Comparison of ENCODE assay signal across 8 cellular contexts in genomic region chr2:177161741-177162440, GRCh38. TPM values are rescaled to one million over a fixed set of nuclear protein-coding genes. Genes with fewer than 3 reads are reported as not detected.
A peak's percentile ranks its signal among the peaks of the same experiment; 100 is the strongest.
DNase-seq lines count a peak whose midpoint lies in the region; ATAC-seq and TF ChIP-seq lines count a peak whose summit lies in the region.

No MANE protein-coding gene starts in this region.

- no peak overlapping the region for H3K27ac Mint-ChIP-seq in activated T-helper 17 cell treated with anti-CD3 and anti-CD28 coated beads, Interleukin-2, amount 50 U/mL, for 72 hours

- no peaks in the 10 kb centered on the region for H3K36me3 Mint-ChIP-seq in activated T-helper 17 cell treated with anti-CD3 and anti-CD28 coated beads, Interleukin-2, amount 50 U/mL, for 72 hours (ENCODE audit: low read depth)

- no peaks in the 10 kb centered on the region for H3K79me2 ChIP-seq in osteoblast (ENCODE audit: insufficient read depth, low read length)

- H3K9me3 Mint-ChIP-seq in activated T-helper 17 cell treated with anti-CD3 and anti-CD28 coated beads, Interleukin-2, amount 50 U/mL, for 72 hours = no peaks in the 10 kb centered on the region

- H3K4me3 ChIP-seq in GM12865 (ENCODE audit: low read depth, low read length) (no peak overlapping the region), dorsolateral prefrontal cortex (peak overlapping the region in 50 of 59 donors; percentile 0 to 59 (median 34)), osteoblast (ENCODE audit: insufficient read depth, low read length) (peak overlapping the region; percentile 26)

- peak overlapping the region; percentile 68 for H3K4me2 ChIP-seq in osteoblast (ENCODE audit: insufficient read depth, low read length)

- peak overlapping the region in 21 of 59 donors; percentile 0 to 98 (median 26) for H3K27ac ChIP-seq in dorsolateral prefrontal cortex
- H3K27ac ChIP-seq in osteoblast (ENCODE audit: low read depth, low read length) = no peak overlapping the region

- ATAC-seq in activated T-helper 17 cell treated with anti-CD3 and anti-CD28 coated beads, Interleukin-2, amount 50 U/mL, for 72 hours (replicated peaks) = no peak

- no peaks in the 10 kb centered on the region for H3K9me3 ChIP-seq in osteoblast (ENCODE audit: low read depth, low read length)

- peaks cover 4% of the 10 kb centered on the region for H3K27me3 Mint-ChIP-seq in activated T-helper 17 cell treated with anti-CD3 and anti-CD28 coated beads, Interleukin-2, amount 50 U/mL, for 72 hours

- peaks cover 12% of the 10 kb centered on the region for H3K4me1 Mint-ChIP-seq in activated T-helper 17 cell treated with anti-CD3 and anti-CD28 coated beads, Interleukin-2, amount 50 U/mL, for 72 hours

- TF ChIP-seq CTCF in AG09319 (IDR thresholded peaks at IDR 0.05; ENCODE audit: low read depth, low read length) = peak; percentile 62
- peak; percentile 48 for TF ChIP-seq CTCF in GM12865 (IDR thresholded peaks at IDR 0.05; ENCODE audit: insufficient read depth, low read depth, low read length, missing control alignments)
- peak; percentile 34 to 72 (median 57) for TF ChIP-seq CTCF in dorsolateral prefrontal cortex (IDR thresholded peaks at IDR 0.05 in 54 of 56, conservative IDR thresholded peaks at IDR 0.05 in 2 of 56; ENCODE audit: low read depth in 1 of 56, partially characterized antibody in 56 of 56)
- TF ChIP-seq CTCF in osteoblast (IDR thresholded peaks at IDR 0.05; ENCODE audit: extremely low read depth, low read depth, low read length) = peak; percentile 67

- no peak overlapping the region for H3K4me3 Mint-ChIP-seq in activated T-helper 17 cell treated with anti-CD3 and anti-CD28 coated beads, Interleukin-2, amount 50 U/mL, for 72 hours

- H3K27me3 ChIP-seq in dorsolateral prefrontal cortex = no peaks in the 10 kb centered on the region
- H3K27me3 ChIP-seq in osteoblast (ENCODE audit: insufficient read depth, low read length) = no peaks in the 10 kb centered on the region

- H4K20me1 ChIP-seq in osteoblast (ENCODE audit: insufficient read depth, low read length) = no peaks in the 10 kb centered on the region

- H2AFZ ChIP-seq in osteoblast (ENCODE audit: low read length) = peak overlapping the region; percentile 72

- DNase-seq in AG09319 (ENCODE audit: extremely low read depth, low read depth) (no peak), GM12865 (ENCODE audit: low read depth) (peak; percentile 50), NCI-H69 (lab: John Stamatoyannopoulos, UW) (peak; percentile 59), dorsolateral prefrontal cortex (peak in 2 of 10 donors; percentile 27 to 37), osteoblast (ENCODE audit: insufficient read length, low spot score, missing footprints) (peak; percentile 63), NCI-H1436 treated with DMSO at 0.1 percent for 48 hours (lab: John Stamatoyannopoulos, UW) (no peak)
- no peak for DNase-seq in activated CD4-positive, CD25-positive, alpha-beta regulatory T cell (lab: John Stamatoyannopoulos, UW)

- H3K36me3 ChIP-seq in osteoblast (ENCODE audit: insufficient read depth, low read length) = no peaks in the 10 kb centered on the region

- intact Hi-C loops in dorsolateral prefrontal cortex (cut with DNase I) = loop anchor here in 1 of 2 donors (10.0 kb wide), 3 partner anchors 443 to 593 kb away; no protein-coding TSS in a partner anchor

- peaks cover 11% of the 10 kb centered on the region for H3K4me1 ChIP-seq in osteoblast (ENCODE audit: insufficient read depth, low read length)

RNA-seq across cellular contexts. Expression of gene HNRNPA3, which starts 50.7 kb away (rescaled TPM):
- total RNA-seq in dorsolateral prefrontal cortex (100 to 1,000 TPM; 105 to 187 (median 137) TPM), osteoblast (19.7 and 21.4 TPM in 2 replicates)
- 100 to 1,000 TPM; 120 to 260 TPM for total RNA-seq in activated T-helper 17 cell treated with anti-CD3 and anti-CD28 coated beads, Interleukin-2, amount 50 U/mL, for 72 hours

Comparison
In these comparisons a context has a peak if more than half of its experiments do, and no peak if none do; other contexts are left out.
1. DNase-seq: peak in GM12865 (single experiment), NCI-H69 (single experiment) and osteoblast (single experiment); none in AG09319 (single experiment), activated CD4-positive, CD25-positive, alpha-beta regulatory T cell (0 of 4) and NCI-H1436 treated with DMSO at 0.1 percent for 48 hours (single experiment).
2. Peak in every context shown above with its lines, with median percentiles within 50 percentile points of each other: CTCF ChIP-seq.